Comparison of ENCODE assay signal across 11 cellular contexts in genomic region chr13:76812206-76812882, GRCh38.
DNase-seq lines count a peak whose midpoint lies in the region; ATAC-seq and TF ChIP-seq lines count a peak whose summit lies in the region.
"Had no signal": no experiment of that assay in that cellular context is flagged by ENCODE, and none has a peak within 500 bp of the region (broad histone marks: within the 10 kb centered on the region; RNA-seq: fewer than 3 reads in every experiment).

No MANE protein-coding gene starts in this region.

- no TSS peak for BruUV-seq in OCI-LY7 (replicated peaks; lab: Mats Ljungman, UMichigan)

- H3K27ac ChIP-seq in prostate gland (no peak overlapping the region), OCI-LY7 (ENCODE audit: low read depth, low read length, poor library complexity, severe bottlenecking) (no peak overlapping the region)

- H3K36me3 ChIP-seq in prostate gland: no peaks in the 10 kb centered on the region
- no peaks in the 10 kb centered on the region for H3K36me3 ChIP-seq in OCI-LY7 (ENCODE audit: insufficient read depth, low read length)

- CTCF ChIA-PET in OCI-LY7 (lab: Charles Lee; ENCODE audit: unreplicated experiment): no interaction called here

- 59% methylated on average over 3 of the region's 3 CpGs for WGBS in prostate gland

- H3K4me2 ChIP-seq in OCI-LY7 (ENCODE audit: low read length): no peak overlapping the region

- no peaks in the 10 kb centered on the region for H3K27me3 ChIP-seq in prostate gland (replicated peaks; ENCODE audit: insufficient read depth)

- H3K9me3 ChIP-seq in prostate gland: no peaks in the 10 kb centered on the region
- no peaks in the 10 kb centered on the region for H3K9me3 ChIP-seq in OCI-LY7 (ENCODE audit: low read length)

- DNase-seq in D341Med (ENCODE audit: low spot score): peak; percentile 46
- peak; percentile 78 for DNase-seq in RPMI7951 (ENCODE audit: low read depth)
- DNase-seq in globus pallidus (ENCODE audit: low spot score): peak; percentile 56
- peak; percentile 38 for DNase-seq in putamen (ENCODE audit: low spot score)
- DNase-seq in prostate gland (ENCODE audit: low spot score): no peak
- no peak for DNase-seq in OCI-LY7 (ENCODE audit: low spot score)
- DNase-seq: CD4-positive, CD25-positive, alpha-beta regulatory T cell; effector memory CD4-positive, alpha-beta T cell; NCI-H226 had no signal

- no peak overlapping the region for H2AFZ ChIP-seq in OCI-LY7 (ENCODE audit: low read length)

- no peaks in the 10 kb centered on the region for H3K79me2 ChIP-seq in OCI-LY7 (ENCODE audit: insufficient read depth, low read depth, low read length)

- H3K4me3 ChIP-seq in prostate gland (no peak overlapping the region), OCI-LY7 (ENCODE audit: low read depth, low read length, poor library complexity, severe bottlenecking) (no peak overlapping the region)

- no peaks in the 10 kb centered on the region for H3K9me2 ChIP-seq in OCI-LY7 (ENCODE audit: insufficient read depth, low read length)

- ATAC-seq in HG03108 (IDR thresholded peaks at IDR 0.05; ENCODE audit: unreplicated experiment): no peak
- no peak for ATAC-seq in HG03342 (IDR thresholded peaks at IDR 0.05; ENCODE audit: unreplicated experiment)

- no peak for TF ChIP-seq CTCF in prostate gland (IDR thresholded peaks at IDR 0.05)
- TF ChIP-seq CTCF in OCI-LY7 (conservative IDR thresholded peaks at IDR 0.05; ENCODE audit: low read length): no peak

- no peak for TF ChIP-seq POLR2A in prostate gland (IDR thresholded peaks at IDR 0.05)

- H4K20me1 ChIP-seq in OCI-LY7 (ENCODE audit: insufficient read depth, low read length): no peaks in the 10 kb centered on the region

- intact Hi-C loops in prostate gland (cut with DNase I) (no loop called here), OCI-LY7 (cut with micrococcal nuclease; ENCODE audit: unreplicated experiment) (no loop called here)

- H3K4me1 ChIP-seq in prostate gland (replicated peaks) (no peaks in the 10 kb centered on the region), OCI-LY7 (ENCODE audit: insufficient read depth, low read length, poor library complexity, severe bottlenecking) (no peaks in the 10 kb centered on the region)

- POLR2A ChIA-PET in OCI-LY7 (lab: Charles Lee): no interaction called here

Comparison
In these comparisons a context has a peak if more than half of its experiments do, and no peak if none do; other contexts are left out.
1. DNase-seq: peak in D341Med (single experiment), RPMI7951 (single experiment), globus pallidus (single experiment) and putamen (single experiment); none in prostate gland (single experiment) and OCI-LY7 (single experiment).